In the genomic region with DNA sequence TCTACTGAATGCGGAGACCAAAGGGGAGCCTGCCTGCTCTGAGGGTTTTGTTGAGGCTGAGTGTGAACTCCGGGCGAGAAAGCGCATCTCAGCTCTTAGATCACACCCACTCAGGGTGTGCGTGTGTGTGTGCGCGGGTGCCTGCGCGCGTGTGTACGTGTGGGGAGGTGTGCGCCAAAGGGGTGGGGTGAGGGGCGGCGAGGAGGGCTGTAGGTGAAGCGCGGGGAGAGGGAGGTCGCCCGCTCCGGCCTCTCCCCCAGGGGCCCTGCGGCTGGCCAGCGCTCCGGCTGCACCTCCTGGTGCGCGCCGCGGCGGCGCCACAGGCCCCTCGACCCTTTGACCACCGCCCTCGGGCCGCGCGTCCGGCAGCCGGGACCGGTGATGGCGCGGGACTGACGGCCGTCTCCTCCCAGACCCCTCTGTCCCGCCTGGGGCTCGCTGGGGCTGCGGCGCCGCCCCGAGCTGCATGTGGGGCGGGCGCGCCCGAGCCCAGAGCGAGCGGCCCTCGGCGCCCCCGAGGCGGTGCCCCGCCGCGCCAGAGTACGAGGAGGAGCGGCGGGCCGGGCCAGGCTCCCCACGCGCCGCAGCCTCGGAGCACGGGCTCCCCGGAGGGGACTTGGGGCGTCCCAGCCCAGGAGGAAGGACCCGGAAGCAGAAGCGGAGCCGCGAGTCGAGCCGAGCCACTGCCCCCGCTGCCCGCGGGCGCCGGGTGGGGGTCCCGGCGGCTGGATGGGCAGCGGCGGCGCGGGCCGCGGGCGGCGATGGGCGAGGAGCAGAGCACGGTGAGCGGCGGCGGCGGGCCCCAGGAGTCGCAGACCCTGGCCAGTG, we compare ENCODE assay signal across 8 cellular contexts. TPM values are rescaled to one million over a fixed set of nuclear protein-coding genes. Genes with fewer than 3 reads are reported as not detected.
DNase-seq lines count a peak whose midpoint lies in the region; ATAC-seq, FAIRE-seq and TF ChIP-seq lines count a peak whose summit lies in the region.

A gene with protein sequence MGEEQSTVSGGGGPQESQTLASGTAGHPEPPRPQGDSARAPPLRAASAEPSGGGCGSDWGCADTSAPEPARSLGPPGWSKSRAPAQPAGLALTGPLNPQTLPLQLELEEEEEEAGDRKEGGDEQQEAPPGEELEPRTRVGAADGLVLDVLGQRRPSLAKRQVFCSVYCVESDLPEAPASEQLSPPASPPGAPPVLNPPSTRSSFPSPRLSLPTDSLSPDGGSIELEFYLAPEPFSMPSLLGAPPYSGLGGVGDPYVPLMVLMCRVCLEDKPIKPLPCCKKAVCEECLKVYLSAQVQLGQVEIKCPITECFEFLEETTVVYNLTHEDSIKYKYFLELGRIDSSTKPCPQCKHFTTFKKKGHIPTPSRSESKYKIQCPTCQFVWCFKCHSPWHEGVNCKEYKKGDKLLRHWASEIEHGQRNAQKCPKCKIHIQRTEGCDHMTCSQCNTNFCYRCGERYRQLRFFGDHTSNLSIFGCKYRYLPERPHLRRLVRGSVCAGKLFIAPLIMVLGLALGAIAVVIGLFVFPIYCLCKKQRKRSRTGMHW (plus strand): TSS at position 654 of the 828 bp plus-strand sequence. CDS start 108 bp downstream, at position 762.

- 2% methylated on average over 5 of the region's 99 CpGs for WGBS in A549 (ENCODE audit: missing lambda C conversion rate)
- WGBS in heart left ventricle, 4 donors, result 0 to 1% (median 1%) methylated on average over 12 to 99 of the region's 99 CpGs

- TF ChIP-seq CTCF in A549 (IDR thresholded peaks at IDR 0.05) (no peak), heart left ventricle (IDR thresholded peaks at IDR 0.05) (peak in 5 of 12 donors; percentile 6 to 29 (median 20))

- no peak for TF ChIP-seq EP300 in A549 (IDR thresholded peaks at IDR 0.05)

- peak; percentile 75 to 81 for ATAC-seq in A549
- ATAC-seq in GM18511 (IDR thresholded peaks at IDR 0.05; ENCODE audit: unreplicated experiment), result peak; percentile 46
- ATAC-seq in heart left ventricle, result peak; percentile 73 to 90 (median 78)
- ATAC-seq in HG02970 (IDR thresholded peaks at IDR 0.05; ENCODE audit: low FRiP score, unreplicated experiment), result no peak

- TF ChIP-seq RAD21 in A549 (conservative IDR thresholded peaks at IDR 0.05 in 1 of 2, IDR thresholded peaks at IDR 0.05 in 1 of 2), result no peak

- DNase-seq in A549 (ENCODE audit: low read depth in 1 of 2, low spot score in 1 of 2) (peak; percentile 48 to 68), NCI-H2171 treated with DMSO at 0.1 percent for 48 hours (lab: John Stamatoyannopoulos, UW) (peak; percentile 53), amygdala (lab: John Stamatoyannopoulos, UW) (peak in 47 of 56 donors; percentile 13 to 76 (median 51)), heart left ventricle (peak; percentile 70 to 84 (median 74)), occipital lobe (lab: John Stamatoyannopoulos, UW) (peak; percentile 38), GM19239 (ENCODE audit: insufficient read length, low spot score) (no peak)

- CTCF ChIA-PET in A549 (lab: Yijun Ruan, JAX), result interaction anchor here (0.7 to 3.2 kb wide), 7 partner anchors 10 to 185 kb away, joined by 3 to 10 read pairs (median 5); no protein-coding TSS in a partner anchor

- peak within 1 kb of the TSS; percentile 97 to 99 for H3K27ac ChIP-seq in A549
- peak within 1 kb of the TSS; percentile 84 to 96 (median 89) for H3K27ac ChIP-seq in heart left ventricle

- no peaks in the 10 kb centered on the region for H3K27me3 ChIP-seq in heart left ventricle

- POLR2A ChIA-PET in A549 (lab: Yijun Ruan, JAX), result interaction anchor here (0.9 kb wide), 1 partner anchor 22 kb away, joined by 6 read pairs; no protein-coding TSS in a partner anchor

- FAIRE-seq in A549 (lab: Jason Lieb, UNC) (no peak), GM19239 (lab: Jason Lieb, UNC) (no peak)

- H3K9me3 ChIP-seq in A549, result no peaks in the 10 kb centered on the region
- H3K9me3 ChIP-seq in heart left ventricle, result no peaks in the 10 kb centered on the region

- intact Hi-C loops in heart left ventricle (cut with DNase I), result loop anchor here (5.0 to 10.0 kb wide), 9 partner anchors 40 to 343 kb away; a partner anchor contains a TSS

- TF ChIP-seq POLR2A in A549 (IDR thresholded peaks at IDR 0.05; ENCODE audit: low read length) (peak; percentile 59), heart left ventricle (IDR thresholded peaks at IDR 0.05) (peak in 1 of 2 donors; percentile 48)

- H3K4me1 ChIP-seq in A549, result peaks cover 36% of the 10 kb centered on the region
- H3K4me1 ChIP-seq in heart left ventricle, result peaks cover 0 to 39% (median 21%) of the 10 kb centered on the region in 12 donors

- H3K4me3 ChIP-seq in A549 (peak within 1 kb of the TSS; percentile 82), heart left ventricle (peak within 1 kb of the TSS; percentile 67 to 95 (median 85))

- H3K36me3 ChIP-seq in heart left ventricle, result peaks cover 0 to 5% (median 0%) of the 10 kb centered on the region in 9 donors

- H3K4me2 ChIP-seq in A549, result peak within 1 kb of the TSS; percentile 90

TF ChIP-seq in A549, 52 proteins besides CTCF, POLR2A, EP300 and RAD21:
- TF ChIP-seq KDM5A (IDR thresholded peaks at IDR 0.05) (no peak), ZNF302 (CRISPR knock-in tag; IDR thresholded peaks at IDR 0.05) (no peak), HOXB13 (CRISPR knock-in tag; IDR thresholded peaks at IDR 0.05; ENCODE audit: low read depth) (no peak), SREBF2 (IDR thresholded peaks at IDR 0.05) (no peak), GATA3 (IDR thresholded peaks at IDR 0.05; ENCODE audit: borderline replicate concordance) (no peak), FOXS1 (CRISPR knock-in tag; IDR thresholded peaks at IDR 0.05) (no peak), HDAC2 (IDR thresholded peaks at IDR 0.05) (no peak), EHF (CRISPR knock-in tag; IDR thresholded peaks at IDR 0.05) (no peak)

RNA-seq across cellular contexts. Expression of the gene that starts here (rescaled TPM):
- polyA plus RNA-seq in A549 (2011; rRNA removed) (20.0 and 22.3 TPM in 2 replicates), A549 (2017; fragmentation: RNase III; extraction: RNeasy Plus Mini Kit Qiagen cat#74134 plus additional on column Dnase treatment) (4.7 to 9.9 TPM (median 5.7 TPM) in 3 replicates), heart left ventricle (1 to 10 TPM; 2.2 to 8.1 TPM)
- 4.9 and 5.0 TPM in 2 replicates for polyA plus RNA-seq in A549 (2012; cell fraction: cytosol; rRNA removed)
- polyA plus RNA-seq in A549 (2012; cell fraction: nucleus; rRNA removed), result 3.7 and 6.1 TPM in 2 replicates
- 40.8 and 46.5 TPM in 2 replicates for polyA minus RNA-seq in A549 (2011; rRNA and poly(A)+ RNA removed)
- total RNA-seq in heart left ventricle (10 to 100 TPM in 8 of 9 donors, 1 to 10 TPM in 1; 8.9 to 21.6 (median 14.2) TPM), occipital lobe (17.8 TPM)
